ENCODE assay signal across 18 cellular contexts in the genomic region with DNA sequence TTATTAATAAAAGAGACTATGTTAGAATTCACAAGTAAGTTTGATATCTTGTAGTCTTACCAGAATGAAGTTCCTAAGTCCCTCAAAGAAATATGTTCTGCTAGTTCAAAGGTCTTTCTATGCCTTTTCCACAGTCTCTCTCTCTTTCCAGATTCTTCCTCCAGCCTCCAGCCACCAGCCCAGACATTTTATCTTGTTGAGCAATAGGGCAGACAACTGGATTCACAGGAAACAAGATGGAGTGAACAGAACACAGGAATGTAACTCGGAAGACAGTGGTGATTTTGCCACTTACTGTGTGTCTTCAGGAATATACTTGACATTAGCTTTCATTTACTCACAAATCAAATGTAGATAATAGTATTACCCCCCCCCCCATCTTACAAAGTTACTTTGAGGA. TPM values are rescaled to one million over a fixed set of nuclear protein-coding genes. Genes with fewer than 3 reads are reported as not detected.
DNase-seq lines count a peak whose midpoint lies in the region; ATAC-seq, FAIRE-seq and TF ChIP-seq lines count a peak whose summit lies in the region.
"Had no signal": no experiment of that assay in that cellular context is flagged by ENCODE, and none has a peak within 500 bp of the region (broad histone marks: within the 10 kb centered on the region; RNA-seq: fewer than 3 reads in every experiment).

No MANE protein-coding gene starts in this region.

- H3K4me2 ChIP-seq in astrocyte (ENCODE audit: low read length) (no peak overlapping the region), smooth muscle cell (peak overlapping the region; percentile 11)
- H3K4me2 ChIP-seq: BLaER1 treated with 17β-estradiol and CSF1 and Interleukin-3, amounts not matched to agents 10 nM and 100 nM had no signal

- no peak for ATAC-seq in HG03097 (IDR thresholded peaks at IDR 0.05; ENCODE audit: low FRiP score, unreplicated experiment)
- ATAC-seq: CD8-positive, alpha-beta T cell; HCT116 had no signal

- no peaks in the 10 kb centered on the region for H3K27me3 Mint-ChIP-seq in astrocyte (ENCODE audit: low read depth, unreplicated experiment)

- H3K79me2 ChIP-seq in astrocyte (ENCODE audit: insufficient read depth, low read length), result no peaks in the 10 kb centered on the region
- H3K79me2 ChIP-seq in smooth muscle cell (ENCODE audit: low read depth), result no peaks in the 10 kb centered on the region

- H3K4me3 ChIP-seq in astrocyte (ENCODE audit: insufficient read depth, low read depth, low read length) (no peak overlapping the region), fibroblast of villous mesenchyme (ENCODE audit: low read depth, low read length) (no peak overlapping the region), liver (ENCODE audit: low read depth in 1 of 3, low read length in 3 of 3) (no peak overlapping the region), smooth muscle cell (no peak overlapping the region)
- H3K4me3 ChIP-seq: BLaER1 treated with 17β-estradiol and CSF1 and Interleukin-3, amounts not matched to agents 10 nM and 100 nM had no signal

- H3K27ac Mint-ChIP-seq in astrocyte (ENCODE audit: unreplicated experiment), result peak overlapping the region; percentile 91
- H3K27ac Mint-ChIP-seq: B cell; CD8-positive, alpha-beta T cell; HFFc6 had no signal

- H3K27me3 ChIP-seq in astrocyte (ENCODE audit: insufficient read depth, low read length) (no peaks in the 10 kb centered on the region), liver (ENCODE audit: control insufficient read depth in 4 of 4, insufficient read depth in 4 of 4, low read length in 3 of 4) (no peaks in the 10 kb centered on the region), smooth muscle cell (ENCODE audit: low read depth) (no peaks in the 10 kb centered on the region)
- H3K27me3 ChIP-seq: BLaER1 treated with 17β-estradiol and CSF1 and Interleukin-3, amounts not matched to agents 10 nM and 100 nM had no signal

- FAIRE-seq in astrocyte (lab: Jason Lieb, UNC), result no peak

- TF ChIP-seq RAD21 in liver (IDR thresholded peaks at IDR 0.05), result no peak

- H3K4me3 Mint-ChIP-seq in astrocyte (ENCODE audit: unreplicated experiment), result no peak overlapping the region
- H3K4me3 Mint-ChIP-seq: B cell; CD8-positive, alpha-beta T cell; HFFc6 had no signal

- no peak for DNase-seq in astrocyte (ENCODE audit: low read depth)
- DNase-seq in fibroblast of villous mesenchyme (ENCODE audit: low read depth), result peak; percentile 37
- DNase-seq in smooth muscle cell (lab: John Stamatoyannopoulos, UW; ENCODE audit: unreplicated experiment), result no peak
- no peak for DNase-seq in NCI-H1105 (lab: John Stamatoyannopoulos, UW)
- DNase-seq in activated T-cell treated with anti-CD3 and anti-CD28 coated beads for 4 hours, result no peak
- no peak for DNase-seq in islet precursor cell
- DNase-seq: Calu3; CD8-positive, alpha-beta T cell; DMS79 treated with DMSO at 0.1 percent for 48 hours; GF-D8; GOT3; H7; HFFc6 had no signal

- H3K9ac ChIP-seq in astrocyte (ENCODE audit: low read length), result no peak overlapping the region
- H3K9ac ChIP-seq in liver (ENCODE audit: low read depth in 1 of 2, low read length in 2 of 2), result no peak overlapping the region
- H3K9ac ChIP-seq in smooth muscle cell (ENCODE audit: low read depth), result no peak overlapping the region
- H3K9ac ChIP-seq: BLaER1 treated with 17β-estradiol and CSF1 and Interleukin-3, amounts not matched to agents 10 nM and 100 nM had no signal

- H4K20me1 ChIP-seq in astrocyte (ENCODE audit: insufficient read depth, low read length) (no peaks in the 10 kb centered on the region), smooth muscle cell (ENCODE audit: low read depth) (no peaks in the 10 kb centered on the region)
- H4K20me1 ChIP-seq: BLaER1 treated with 17β-estradiol and CSF1 and Interleukin-3, amounts not matched to agents 10 nM and 100 nM had no signal

- H3K9me3 Mint-ChIP-seq in astrocyte (ENCODE audit: unreplicated experiment), result no peaks in the 10 kb centered on the region
- H3K9me3 Mint-ChIP-seq: CD8-positive, alpha-beta T cell; HFFc6 had no signal

- peaks cover 13% of the 10 kb centered on the region for H3K4me1 Mint-ChIP-seq in astrocyte (ENCODE audit: low read depth, unreplicated experiment)
- H3K4me1 Mint-ChIP-seq: B cell had no signal

- H3K4me1 ChIP-seq in astrocyte (ENCODE audit: insufficient read depth, low read length) (no peaks in the 10 kb centered on the region), liver (ENCODE audit: control insufficient read depth in 4 of 4, insufficient read depth in 4 of 4, low read length in 3 of 4) (peaks cover 0 to 27% (median 14%) of the 10 kb centered on the region in 4 donors), smooth muscle cell (ENCODE audit: low read depth) (no peaks in the 10 kb centered on the region)
- H3K4me1 ChIP-seq: BLaER1 treated with 17β-estradiol and CSF1 and Interleukin-3, amounts not matched to agents 10 nM and 100 nM had no signal

- WGBS in liver, result 86% methylated on average over 1 of the region's 1 CpG
- 40% methylated on average over 1 of the region's 1 CpG for WGBS in smooth muscle cell (ENCODE audit: low lambda C conversion rate)

- H2AFZ ChIP-seq in astrocyte (ENCODE audit: low read depth, low read length) (no peak overlapping the region), smooth muscle cell (ENCODE audit: low read depth) (peak overlapping the region; percentile 66)

- H3K9me3 ChIP-seq in astrocyte (ENCODE audit: insufficient read depth, low read depth, low read length) (no peaks in the 10 kb centered on the region), liver (ENCODE audit: control insufficient read depth in 4 of 4, low read length in 3 of 4) (no peaks in the 10 kb centered on the region), smooth muscle cell (replicated peaks; ENCODE audit: low read depth) (no peaks in the 10 kb centered on the region)
- H3K9me3 ChIP-seq: BLaER1 treated with 17β-estradiol and CSF1 and Interleukin-3, amounts not matched to agents 10 nM and 100 nM had no signal

- H3K27ac ChIP-seq in astrocyte (ENCODE audit: low read depth, low read length), result no peak overlapping the region
- H3K27ac ChIP-seq in liver (ENCODE audit: low read depth in 1 of 2, low read length in 2 of 2), result peak overlapping the region; percentile 64 to 74
- peak overlapping the region; percentile 64 for H3K27ac ChIP-seq in smooth muscle cell (ENCODE audit: low read depth)
- H3K27ac ChIP-seq: BLaER1 treated with 17β-estradiol and CSF1 and Interleukin-3, amounts not matched to agents 10 nM and 100 nM had no signal

- H3F3A ChIP-seq in smooth muscle cell (ENCODE audit: low read depth), result no peaks in the 10 kb centered on the region

- H3K36me3 ChIP-seq in astrocyte (ENCODE audit: insufficient read depth, low read length) (no peaks in the 10 kb centered on the region), liver (ENCODE audit: control insufficient read depth in 4 of 4, insufficient read depth in 3 of 4, low read depth in 1 of 4, low read length in 3 of 4) (no peaks in the 10 kb centered on the region), smooth muscle cell (ENCODE audit: low read depth) (no peaks in the 10 kb centered on the region)
- H3K36me3 ChIP-seq: BLaER1 treated with 17β-estradiol and CSF1 and Interleukin-3, amounts not matched to agents 10 nM and 100 nM had no signal

- TF ChIP-seq CTCF in astrocyte (IDR thresholded peaks at IDR 0.05; ENCODE audit: insufficient read depth, low read depth, low read length) (no peak), fibroblast of villous mesenchyme (IDR thresholded peaks at IDR 0.05; ENCODE audit: insufficient read depth, low read depth, low read length) (no peak), liver (IDR thresholded peaks at IDR 0.05; ENCODE audit: low read depth, low read length, missing input control) (no peak), smooth muscle cell (IDR thresholded peaks at IDR 0.05; ENCODE audit: borderline replicate concordance, insufficient read depth, poor library complexity, severe bottlenecking) (no peak)

- no peaks in the 10 kb centered on the region for H3K36me3 Mint-ChIP-seq in astrocyte (ENCODE audit: low read depth, unreplicated experiment)
- H3K36me3 Mint-ChIP-seq: CD8-positive, alpha-beta T cell had no signal

TF ChIP-seq in liver, 16 proteins besides CTCF, POLR2A, EP300 and RAD21 (continues in another document):
- TF ChIP-seq, protein P1, sequence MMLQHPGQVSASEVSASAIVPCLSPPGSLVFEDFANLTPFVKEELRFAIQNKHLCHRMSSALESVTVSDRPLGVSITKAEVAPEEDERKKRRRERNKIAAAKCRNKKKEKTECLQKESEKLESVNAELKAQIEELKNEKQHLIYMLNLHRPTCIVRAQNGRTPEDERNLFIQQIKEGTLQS (IDR thresholded peaks at IDR 0.05), result no peak
- TF ChIP-seq HNF4G (IDR thresholded peaks at IDR 0.05), result no peak
- TF ChIP-seq SP1 (IDR thresholded peaks at IDR 0.05), result no peak
- TF ChIP-seq, protein P2, sequence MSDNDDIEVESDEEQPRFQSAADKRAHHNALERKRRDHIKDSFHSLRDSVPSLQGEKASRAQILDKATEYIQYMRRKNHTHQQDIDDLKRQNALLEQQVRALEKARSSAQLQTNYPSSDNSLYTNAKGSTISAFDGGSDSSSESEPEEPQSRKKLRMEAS (IDR thresholded peaks at IDR 0.05), result no peak
- TF ChIP-seq FOXA1 (IDR thresholded peaks at IDR 0.05), result no peak
- no peak for TF ChIP-seq YY1 (IDR thresholded peaks at IDR 0.05)
- TF ChIP-seq TAF1 (conservative IDR thresholded peaks at IDR 0.05), result no peak
- no peak for TF ChIP-seq EGR1 (IDR thresholded peaks at IDR 0.05; ENCODE audit: low read depth in 2 of 2)
- TF ChIP-seq, protein P3, sequence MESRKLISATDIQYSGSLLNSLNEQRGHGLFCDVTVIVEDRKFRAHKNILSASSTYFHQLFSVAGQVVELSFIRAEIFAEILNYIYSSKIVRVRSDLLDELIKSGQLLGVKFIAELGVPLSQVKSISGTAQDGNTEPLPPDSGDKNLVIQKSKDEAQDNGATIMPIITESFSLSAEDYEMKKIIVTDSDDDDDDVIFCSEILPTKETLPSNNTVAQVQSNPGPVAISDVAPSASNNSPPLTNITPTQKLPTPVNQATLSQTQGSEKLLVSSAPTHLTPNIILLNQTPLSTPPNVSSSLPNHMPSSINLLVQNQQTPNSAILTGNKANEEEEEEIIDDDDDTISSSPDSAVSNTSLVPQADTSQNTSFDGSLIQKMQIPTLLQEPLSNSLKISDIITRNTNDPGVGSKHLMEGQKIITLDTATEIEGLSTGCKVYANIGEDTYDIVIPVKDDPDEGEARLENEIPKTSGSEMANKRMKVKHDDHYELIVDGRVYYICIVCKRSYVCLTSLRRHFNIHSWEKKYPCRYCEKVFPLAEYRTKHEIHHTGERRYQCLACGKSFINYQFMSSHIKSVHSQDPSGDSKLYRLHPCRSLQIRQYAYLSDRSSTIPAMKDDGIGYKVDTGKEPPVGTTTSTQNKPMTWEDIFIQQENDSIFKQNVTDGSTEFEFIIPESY (IDR thresholded peaks at IDR 0.05), result no peak

RNA-seq across cellular contexts. Expression of a gene that starts 17.1 kb away (rescaled TPM):
- 46.8 and 47.3 TPM in 2 replicates for total RNA-seq in astrocyte
- total RNA-seq in fibroblast of villous mesenchyme, result 16.4 and 38.9 TPM in 2 replicates
- 10 to 100 TPM in 1 of 2 donors, 1 to 10 TPM in 1; 5.0 to 14.0 TPM for total RNA-seq in liver
- 1 to 10 TPM; 3.6 to 4.2 TPM for polyA plus RNA-seq in liver
- total RNA-seq in smooth muscle cell, result 30.9 and 35.4 TPM in 2 replicates
- 5.8 and 7.6 TPM in 2 replicates for polyA plus RNA-seq in smooth muscle cell
